Comparison of ENCODE assay signal across 1 cellular context in the genomic region with DNA sequence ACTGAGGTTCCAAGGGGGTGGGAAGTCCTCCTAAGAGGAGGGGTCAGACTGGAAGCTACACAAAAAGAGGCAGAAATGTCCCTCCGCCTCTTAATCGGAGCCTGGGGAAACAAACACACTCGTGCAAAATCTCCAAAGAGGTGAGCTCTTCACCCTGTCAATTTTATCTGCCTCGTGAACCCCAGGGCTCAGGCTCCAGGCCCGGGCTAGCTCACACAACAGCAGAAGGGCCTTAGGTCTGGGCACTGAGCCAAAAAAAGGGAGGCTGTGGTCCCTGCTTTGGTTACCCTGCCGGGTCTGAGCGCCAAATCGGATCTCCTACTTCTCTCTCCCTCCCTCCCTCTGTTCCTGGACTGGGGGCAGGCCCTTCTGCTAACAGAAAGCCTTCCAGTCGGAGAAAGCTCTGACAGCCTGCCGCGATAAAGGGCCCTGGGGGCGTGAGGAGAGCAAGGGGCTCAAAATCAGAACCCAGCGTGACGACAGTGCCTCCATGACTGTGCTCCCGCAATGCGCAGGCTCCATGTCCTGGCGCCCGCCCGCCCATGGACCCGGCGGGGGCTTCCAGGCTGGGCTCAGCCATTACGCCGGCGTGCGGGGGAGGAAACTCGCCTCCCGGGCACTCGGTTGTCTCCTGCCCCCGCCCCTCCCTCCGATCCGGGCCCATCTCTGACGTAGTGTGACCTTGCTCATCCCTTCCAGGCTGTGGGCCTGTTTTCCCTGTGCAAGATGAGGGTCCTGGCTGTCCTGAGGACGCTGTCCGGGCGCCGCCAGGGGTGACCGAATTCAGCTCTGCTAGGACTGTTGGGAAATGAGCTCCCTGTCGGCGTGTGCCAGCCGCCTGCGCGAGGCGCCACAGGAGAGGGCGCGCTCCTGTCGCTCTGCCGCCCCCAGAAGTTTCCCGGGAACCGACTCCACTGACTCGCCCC.
TF ChIP-seq lines count a peak whose summit lies in the region.

No MANE protein-coding gene starts in this region.

TF ChIP-seq in K562, 482 proteins besides CTCF, POLR2A, EP300 and RAD21 (continued from another document and continues in another):
- TF ChIP-seq, protein P1, sequence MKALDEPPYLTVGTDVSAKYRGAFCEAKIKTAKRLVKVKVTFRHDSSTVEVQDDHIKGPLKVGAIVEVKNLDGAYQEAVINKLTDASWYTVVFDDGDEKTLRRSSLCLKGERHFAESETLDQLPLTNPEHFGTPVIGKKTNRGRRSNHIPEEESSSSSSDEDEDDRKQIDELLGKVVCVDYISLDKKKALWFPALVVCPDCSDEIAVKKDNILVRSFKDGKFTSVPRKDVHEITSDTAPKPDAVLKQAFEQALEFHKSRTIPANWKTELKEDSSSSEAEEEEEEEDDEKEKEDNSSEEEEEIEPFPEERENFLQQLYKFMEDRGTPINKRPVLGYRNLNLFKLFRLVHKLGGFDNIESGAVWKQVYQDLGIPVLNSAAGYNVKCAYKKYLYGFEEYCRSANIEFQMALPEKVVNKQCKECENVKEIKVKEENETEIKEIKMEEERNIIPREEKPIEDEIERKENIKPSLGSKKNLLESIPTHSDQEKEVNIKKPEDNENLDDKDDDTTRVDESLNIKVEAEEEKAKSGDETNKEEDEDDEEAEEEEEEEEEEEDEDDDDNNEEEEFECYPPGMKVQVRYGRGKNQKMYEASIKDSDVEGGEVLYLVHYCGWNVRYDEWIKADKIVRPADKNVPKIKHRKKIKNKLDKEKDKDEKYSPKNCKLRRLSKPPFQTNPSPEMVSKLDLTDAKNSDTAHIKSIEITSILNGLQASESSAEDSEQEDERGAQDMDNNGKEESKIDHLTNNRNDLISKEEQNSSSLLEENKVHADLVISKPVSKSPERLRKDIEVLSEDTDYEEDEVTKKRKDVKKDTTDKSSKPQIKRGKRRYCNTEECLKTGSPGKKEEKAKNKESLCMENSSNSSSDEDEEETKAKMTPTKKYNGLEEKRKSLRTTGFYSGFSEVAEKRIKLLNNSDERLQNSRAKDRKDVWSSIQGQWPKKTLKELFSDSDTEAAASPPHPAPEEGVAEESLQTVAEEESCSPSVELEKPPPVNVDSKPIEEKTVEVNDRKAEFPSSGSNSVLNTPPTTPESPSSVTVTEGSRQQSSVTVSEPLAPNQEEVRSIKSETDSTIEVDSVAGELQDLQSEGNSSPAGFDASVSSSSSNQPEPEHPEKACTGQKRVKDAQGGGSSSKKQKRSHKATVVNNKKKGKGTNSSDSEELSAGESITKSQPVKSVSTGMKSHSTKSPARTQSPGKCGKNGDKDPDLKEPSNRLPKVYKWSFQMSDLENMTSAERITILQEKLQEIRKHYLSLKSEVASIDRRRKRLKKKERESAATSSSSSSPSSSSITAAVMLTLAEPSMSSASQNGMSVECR (CRISPR knock-in tag; IDR thresholded peaks at IDR 0.05): no peak
- TF ChIP-seq, protein P2, sequence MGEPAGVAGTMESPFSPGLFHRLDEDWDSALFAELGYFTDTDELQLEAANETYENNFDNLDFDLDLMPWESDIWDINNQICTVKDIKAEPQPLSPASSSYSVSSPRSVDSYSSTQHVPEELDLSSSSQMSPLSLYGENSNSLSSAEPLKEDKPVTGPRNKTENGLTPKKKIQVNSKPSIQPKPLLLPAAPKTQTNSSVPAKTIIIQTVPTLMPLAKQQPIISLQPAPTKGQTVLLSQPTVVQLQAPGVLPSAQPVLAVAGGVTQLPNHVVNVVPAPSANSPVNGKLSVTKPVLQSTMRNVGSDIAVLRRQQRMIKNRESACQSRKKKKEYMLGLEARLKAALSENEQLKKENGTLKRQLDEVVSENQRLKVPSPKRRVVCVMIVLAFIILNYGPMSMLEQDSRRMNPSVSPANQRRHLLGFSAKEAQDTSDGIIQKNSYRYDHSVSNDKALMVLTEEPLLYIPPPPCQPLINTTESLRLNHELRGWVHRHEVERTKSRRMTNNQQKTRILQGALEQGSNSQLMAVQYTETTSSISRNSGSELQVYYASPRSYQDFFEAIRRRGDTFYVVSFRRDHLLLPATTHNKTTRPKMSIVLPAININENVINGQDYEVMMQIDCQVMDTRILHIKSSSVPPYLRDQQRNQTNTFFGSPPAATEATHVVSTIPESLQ (CRISPR knock-in tag; IDR thresholded peaks at IDR 0.05): 0 out of 2 replicates have a peak, but pooled peaks have one; percentile 11
- TF ChIP-seq GTF2A2 (tag; IDR thresholded peaks at IDR 0.05): 0 out of 2 replicates have a peak, but pooled peaks have one; percentile 48
- peak; percentile 9 to 54; a peak in 3 of 4 replicates for TF ChIP-seq RCOR1 (IDR thresholded peaks at IDR 0.05; ENCODE audit: borderline replicate concordance in 1 of 2, low read depth in 2 of 2, low read length in 2 of 2)
- no peak for TF ChIP-seq THRAP3 (IDR thresholded peaks at IDR 0.05; ENCODE audit: borderline replicate concordance)
- no peak for TF ChIP-seq ZNF3 (CRISPR knock-in tag; IDR thresholded peaks at IDR 0.05)
- no peak for TF ChIP-seq ZC3H11A (IDR thresholded peaks at IDR 0.05; ENCODE audit: low read depth, low read length)
- TF ChIP-seq SMARCE1 (IDR thresholded peaks at IDR 0.05): 0 out of 2 replicates have a peak, but pooled peaks have one; percentile 59
- TF ChIP-seq GABPA (tag; conservative IDR thresholded peaks at IDR 0.05; ENCODE audit: low read depth): no peak
- TF ChIP-seq, protein P3, sequence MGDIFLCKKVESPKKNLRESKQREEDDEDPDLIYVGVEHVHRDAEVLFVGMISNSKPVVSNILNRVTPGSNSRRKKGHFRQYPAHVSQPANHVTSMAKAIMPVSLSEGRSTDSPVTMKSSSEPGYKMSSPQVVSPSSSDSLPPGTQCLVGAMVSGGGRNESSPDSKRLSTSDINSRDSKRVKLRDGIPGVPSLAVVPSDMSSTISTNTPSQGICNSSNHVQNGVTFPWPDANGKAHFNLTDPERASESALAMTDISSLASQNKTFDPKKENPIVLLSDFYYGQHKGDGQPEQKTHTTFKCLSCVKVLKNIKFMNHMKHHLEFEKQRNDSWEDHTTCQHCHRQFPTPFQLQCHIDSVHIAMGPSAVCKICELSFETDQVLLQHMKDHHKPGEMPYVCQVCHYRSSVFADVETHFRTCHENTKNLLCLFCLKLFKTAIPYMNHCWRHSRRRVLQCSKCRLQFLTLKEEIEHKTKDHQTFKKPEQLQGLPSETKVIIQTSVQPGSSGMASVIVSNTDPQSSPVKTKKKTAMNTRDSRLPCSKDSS (IDR thresholded peaks at IDR 0.05; ENCODE audit: low read depth, partially characterized antibody): no peak
- no peak for TF ChIP-seq CHD4 (IDR thresholded peaks at IDR 0.05; ENCODE audit: insufficient read depth, insufficient replicate concordance, low read depth, low read length, poor library complexity, severe bottlenecking)
- TF ChIP-seq, protein P4, sequence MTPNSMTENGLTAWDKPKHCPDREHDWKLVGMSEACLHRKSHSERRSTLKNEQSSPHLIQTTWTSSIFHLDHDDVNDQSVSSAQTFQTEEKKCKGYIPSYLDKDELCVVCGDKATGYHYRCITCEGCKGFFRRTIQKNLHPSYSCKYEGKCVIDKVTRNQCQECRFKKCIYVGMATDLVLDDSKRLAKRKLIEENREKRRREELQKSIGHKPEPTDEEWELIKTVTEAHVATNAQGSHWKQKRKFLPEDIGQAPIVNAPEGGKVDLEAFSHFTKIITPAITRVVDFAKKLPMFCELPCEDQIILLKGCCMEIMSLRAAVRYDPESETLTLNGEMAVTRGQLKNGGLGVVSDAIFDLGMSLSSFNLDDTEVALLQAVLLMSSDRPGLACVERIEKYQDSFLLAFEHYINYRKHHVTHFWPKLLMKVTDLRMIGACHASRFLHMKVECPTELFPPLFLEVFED (CRISPR knock-in tag; conservative IDR thresholded peaks at IDR 0.05): no peak
- no peak; the same call in 1 of the 2 replicates for TF ChIP-seq ZC3H4 (CRISPR knock-in tag; IDR thresholded peaks at IDR 0.05; ENCODE audit: borderline replicate concordance)
- TF ChIP-seq, protein P5, sequence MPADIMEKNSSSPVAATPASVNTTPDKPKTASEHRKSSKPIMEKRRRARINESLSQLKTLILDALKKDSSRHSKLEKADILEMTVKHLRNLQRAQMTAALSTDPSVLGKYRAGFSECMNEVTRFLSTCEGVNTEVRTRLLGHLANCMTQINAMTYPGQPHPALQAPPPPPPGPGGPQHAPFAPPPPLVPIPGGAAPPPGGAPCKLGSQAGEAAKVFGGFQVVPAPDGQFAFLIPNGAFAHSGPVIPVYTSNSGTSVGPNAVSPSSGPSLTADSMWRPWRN (IDR thresholded peaks at IDR 0.05; ENCODE audit: low read depth): 0 out of 2 replicates have a peak, but pooled peaks have one; percentile 44
- TF ChIP-seq TEAD1 (CRISPR knock-in tag; IDR thresholded peaks at IDR 0.05): no peak
- no peak for TF ChIP-seq WHSC1 (IDR thresholded peaks at IDR 0.05; ENCODE audit: low read length)
- no peak for TF ChIP-seq ZBTB1 (CRISPR knock-in tag; IDR thresholded peaks at IDR 0.05; ENCODE audit: borderline replicate concordance, low read depth)
- TF ChIP-seq RNF2 (IDR thresholded peaks at IDR 0.05): peak; percentile 40; the same call in 1 of the 2 replicates
- TF ChIP-seq, protein P6, sequence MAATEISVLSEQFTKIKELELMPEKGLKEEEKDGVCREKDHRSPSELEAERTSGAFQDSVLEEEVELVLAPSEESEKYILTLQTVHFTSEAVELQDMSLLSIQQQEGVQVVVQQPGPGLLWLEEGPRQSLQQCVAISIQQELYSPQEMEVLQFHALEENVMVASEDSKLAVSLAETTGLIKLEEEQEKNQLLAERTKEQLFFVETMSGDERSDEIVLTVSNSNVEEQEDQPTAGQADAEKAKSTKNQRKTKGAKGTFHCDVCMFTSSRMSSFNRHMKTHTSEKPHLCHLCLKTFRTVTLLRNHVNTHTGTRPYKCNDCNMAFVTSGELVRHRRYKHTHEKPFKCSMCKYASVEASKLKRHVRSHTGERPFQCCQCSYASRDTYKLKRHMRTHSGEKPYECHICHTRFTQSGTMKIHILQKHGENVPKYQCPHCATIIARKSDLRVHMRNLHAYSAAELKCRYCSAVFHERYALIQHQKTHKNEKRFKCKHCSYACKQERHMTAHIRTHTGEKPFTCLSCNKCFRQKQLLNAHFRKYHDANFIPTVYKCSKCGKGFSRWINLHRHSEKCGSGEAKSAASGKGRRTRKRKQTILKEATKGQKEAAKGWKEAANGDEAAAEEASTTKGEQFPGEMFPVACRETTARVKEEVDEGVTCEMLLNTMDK (IDR thresholded peaks at IDR 0.05; ENCODE audit: borderline replicate concordance, insufficient read depth, low read depth, low read length, poor library complexity, severe bottlenecking): no peak
- peak; percentile 8; the same call in 1 of the 2 replicates for TF ChIP-seq C11orf30 (IDR thresholded peaks at IDR 0.05; ENCODE audit: low read depth)
- 0 out of 2 replicates have a peak, but pooled peaks have one; percentile 30 for TF ChIP-seq ZNF282 (CRISPR knock-in tag; IDR thresholded peaks at IDR 0.05)
- no peak for TF ChIP-seq TSC22D4 (tag; IDR thresholded peaks at IDR 0.05)
- TF ChIP-seq ESRRB (CRISPR knock-in tag; IDR thresholded peaks at IDR 0.05; ENCODE audit: borderline replicate concordance): no peak
- TF ChIP-seq FOXP1 (CRISPR knock-in tag; IDR thresholded peaks at IDR 0.05): no peak
- TF ChIP-seq NCOA4 (IDR thresholded peaks at IDR 0.05; ENCODE audit: partially characterized antibody): no peak
- TF ChIP-seq ZNF347 (CRISPR knock-in tag; IDR thresholded peaks at IDR 0.05; ENCODE audit: low read depth): no peak
- no peak for TF ChIP-seq STAT5B (CRISPR knock-in tag; IDR thresholded peaks at IDR 0.05)
- no peak for TF ChIP-seq KHSRP (IDR thresholded peaks at IDR 0.05)
- no peak; the same call in 1 of the 2 replicates for TF ChIP-seq ZNF143 (CRISPR knock-in tag; IDR thresholded peaks at IDR 0.05)
- no peak for TF ChIP-seq ZNF551 (CRISPR knock-in tag; IDR thresholded peaks at IDR 0.05)
- TF ChIP-seq HIVEP1 (CRISPR knock-in tag; IDR thresholded peaks at IDR 0.05): no peak
- no peak for TF ChIP-seq SMAD3 (CRISPR knock-in tag; conservative IDR thresholded peaks at IDR 0.05)
- TF ChIP-seq SMAD4 (CRISPR knock-in tag; conservative IDR thresholded peaks at IDR 0.05): peak; percentile 86; the same call in 1 of the 2 replicates
- TF ChIP-seq MLLT1 (IDR thresholded peaks at IDR 0.05): no peak
- TF ChIP-seq, protein P7, sequence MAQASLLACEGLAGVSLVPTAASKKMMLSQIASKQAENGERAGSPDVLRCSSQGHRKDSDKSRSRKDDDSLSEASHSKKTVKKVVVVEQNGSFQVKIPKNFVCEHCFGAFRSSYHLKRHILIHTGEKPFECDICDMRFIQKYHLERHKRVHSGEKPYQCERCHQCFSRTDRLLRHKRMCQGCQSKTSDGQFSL (CRISPR knock-in tag; IDR thresholded peaks at IDR 0.05): 0 out of 2 replicates have a peak, but pooled peaks have one; percentile 16
- TF ChIP-seq, protein P7 (tag; IDR thresholded peaks at IDR 0.05): no peak
- peak; percentile 37; the same call in 1 of the 2 replicates for TF ChIP-seq NCOA1 (IDR thresholded peaks at IDR 0.05; ENCODE audit: low read depth)
- TF ChIP-seq ZNF584 (CRISPR knock-in tag; IDR thresholded peaks at IDR 0.05; ENCODE audit: low read depth): 0 out of 2 replicates have a peak, but pooled peaks have one; percentile 42
- peak; percentile 39 for TF ChIP-seq FUS (optimal IDR thresholded peaks at IDR 0.05; ENCODE audit: low read depth, low read length)
- peak; percentile 100 for TF ChIP-seq NFIC (IDR thresholded peaks at IDR 0.05)
- peak; percentile 91 for TF ChIP-seq HMGN3 (IDR thresholded peaks at IDR 0.05; ENCODE audit: borderline replicate concordance, extremely low read depth, insufficient read length, low read depth, low read length)
- TF ChIP-seq CC2D1A (IDR thresholded peaks at IDR 0.05): no peak
- TF ChIP-seq, protein P8, sequence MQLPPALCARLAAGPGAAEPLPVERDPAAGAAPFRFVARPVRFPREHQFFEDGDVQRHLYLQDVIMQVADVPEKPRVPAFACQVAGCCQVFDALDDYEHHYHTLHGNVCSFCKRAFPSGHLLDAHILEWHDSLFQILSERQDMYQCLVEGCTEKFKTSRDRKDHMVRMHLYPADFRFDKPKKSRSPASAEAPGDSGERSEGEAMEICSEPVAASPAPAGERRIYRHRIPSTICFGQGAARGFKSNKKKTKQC (CRISPR knock-in tag; IDR thresholded peaks at IDR 0.05): no peak
- peak; percentile 75 for TF ChIP-seq ZNF766 (CRISPR knock-in tag; conservative IDR thresholded peaks at IDR 0.05)
- TF ChIP-seq PTTG1 (tag; IDR thresholded peaks at IDR 0.05; ENCODE audit: low read depth): no peak
- TF ChIP-seq HMG20A (CRISPR knock-in tag; conservative IDR thresholded peaks at IDR 0.05): no peak
- TF ChIP-seq NFATC3 (IDR thresholded peaks at IDR 0.05): no peak
- no peak for TF ChIP-seq KLF10 (CRISPR knock-in tag; IDR thresholded peaks at IDR 0.05)
- TF ChIP-seq ELF4 (CRISPR knock-in tag; IDR thresholded peaks at IDR 0.05): peak; percentile 17; the same call in 1 of the 2 replicates
- 0 out of 2 replicates have a peak, but pooled peaks have one; percentile 21 for TF ChIP-seq KLF1 (tag; IDR thresholded peaks at IDR 0.05)
